1 cellular context compared by ENCODE assay signal in the genomic region with DNA sequence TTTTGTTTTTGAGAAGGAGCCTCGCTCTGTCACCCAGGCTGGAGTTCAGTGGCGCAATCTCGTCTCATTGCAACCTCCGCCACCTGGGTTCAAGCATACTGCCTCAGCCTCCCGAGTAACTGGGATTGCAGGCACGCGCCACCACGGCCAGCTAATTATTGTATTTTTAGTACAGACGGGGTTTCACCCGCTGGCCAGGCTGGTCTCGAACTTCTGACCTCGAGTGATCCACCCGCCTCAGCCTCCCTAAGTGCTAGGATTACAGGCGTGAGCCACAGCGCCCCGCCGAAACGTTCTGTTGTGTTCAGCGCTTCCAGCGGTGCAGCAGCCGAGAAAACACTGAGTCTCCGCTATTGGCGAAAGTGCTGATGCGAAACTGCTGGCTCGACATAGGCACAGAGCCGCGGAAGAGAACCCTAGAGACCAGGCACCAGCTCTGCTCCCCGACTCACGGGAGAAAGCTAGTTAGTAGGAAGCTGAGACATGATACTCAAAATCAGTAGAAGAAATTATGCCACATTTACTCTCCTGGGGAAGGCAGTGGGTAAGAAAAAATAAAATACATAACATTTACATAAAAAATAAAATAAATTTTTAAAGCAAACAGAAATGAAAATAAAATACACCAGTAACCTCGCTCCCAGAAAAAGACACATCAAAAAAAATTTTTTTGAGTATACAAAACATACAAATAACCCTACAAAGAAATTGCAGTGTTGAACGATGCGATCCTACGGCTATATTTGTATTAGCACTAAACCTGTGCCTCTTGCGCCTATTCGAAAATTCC.
TF ChIP-seq lines count a peak whose summit lies in the region.

No MANE protein-coding gene starts in this region.

TF ChIP-seq in HepG2, 621 proteins besides CTCF, POLR2A, EP300 and RAD21 (continued from another document and continues in another):
- TF ChIP-seq RERE (CRISPR knock-in tag; IDR thresholded peaks at IDR 0.05; ENCODE audit: low read depth) = no peak
- peak; percentile 78; the same call in 1 of the 2 replicates for TF ChIP-seq FOXK1 (CRISPR knock-in tag; IDR thresholded peaks at IDR 0.05; ENCODE audit: borderline replicate concordance, low read depth)
- no peak for TF ChIP-seq LCORL (IDR thresholded peaks at IDR 0.05)
- TF ChIP-seq LCORL (CRISPR knock-in tag; IDR thresholded peaks at IDR 0.05) = peak; percentile 53; the same call in 1 of the 2 replicates
- TF ChIP-seq DRAP1 (CRISPR knock-in tag; IDR thresholded peaks at IDR 0.05) = peak; percentile 41; the same call in 1 of the 2 replicates
- TF ChIP-seq ZNF24 (IDR thresholded peaks at IDR 0.05) = peak; percentile 15; the same call in 1 of the 2 replicates
- TF ChIP-seq ZNF567 (CRISPR knock-in tag; IDR thresholded peaks at IDR 0.05; ENCODE audit: borderline replicate concordance) = no peak
- 0 out of 2 replicates have a peak, but pooled peaks have one; percentile 31 for TF ChIP-seq JUND (CRISPR knock-in tag; IDR thresholded peaks at IDR 0.05)
- TF ChIP-seq KDM5B (CRISPR knock-in tag; IDR thresholded peaks at IDR 0.05; ENCODE audit: borderline replicate concordance) = peak; percentile 82; the same call in 1 of the 2 replicates
- TF ChIP-seq ZFX (CRISPR knock-in tag; IDR thresholded peaks at IDR 0.05; ENCODE audit: low read depth) = peak; percentile 58
- TF ChIP-seq, protein P1, sequence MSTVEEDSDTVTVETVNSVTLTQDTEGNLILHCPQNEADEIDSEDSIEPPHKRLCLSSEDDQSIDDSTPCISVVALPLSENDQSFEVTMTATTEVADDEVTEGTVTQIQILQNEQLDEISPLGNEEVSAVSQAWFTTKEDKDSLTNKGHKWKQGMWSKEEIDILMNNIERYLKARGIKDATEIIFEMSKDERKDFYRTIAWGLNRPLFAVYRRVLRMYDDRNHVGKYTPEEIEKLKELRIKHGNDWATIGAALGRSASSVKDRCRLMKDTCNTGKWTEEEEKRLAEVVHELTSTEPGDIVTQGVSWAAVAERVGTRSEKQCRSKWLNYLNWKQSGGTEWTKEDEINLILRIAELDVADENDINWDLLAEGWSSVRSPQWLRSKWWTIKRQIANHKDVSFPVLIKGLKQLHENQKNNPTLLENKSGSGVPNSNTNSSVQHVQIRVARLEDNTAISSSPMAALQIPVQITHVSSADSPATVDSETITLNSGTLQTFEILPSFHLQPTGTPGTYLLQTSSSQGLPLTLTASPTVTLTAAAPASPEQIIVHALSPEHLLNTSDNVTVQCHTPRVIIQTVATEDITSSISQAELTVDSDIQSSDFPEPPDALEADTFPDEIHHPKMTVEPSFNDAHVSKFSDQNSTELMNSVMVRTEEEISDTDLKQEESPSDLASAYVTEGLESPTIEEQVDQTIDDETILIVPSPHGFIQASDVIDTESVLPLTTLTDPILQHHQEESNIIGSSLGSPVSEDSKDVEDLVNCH (CRISPR knock-in tag; IDR thresholded peaks at IDR 0.05) = no peak
- TF ChIP-seq ZFAT (CRISPR knock-in tag; conservative IDR thresholded peaks at IDR 0.05) = peak; percentile 99
- no peak for TF ChIP-seq CCAR2 (optimal IDR thresholded peaks at IDR 0.05; ENCODE audit: low read depth, low read length)
- TF ChIP-seq, protein P2, sequence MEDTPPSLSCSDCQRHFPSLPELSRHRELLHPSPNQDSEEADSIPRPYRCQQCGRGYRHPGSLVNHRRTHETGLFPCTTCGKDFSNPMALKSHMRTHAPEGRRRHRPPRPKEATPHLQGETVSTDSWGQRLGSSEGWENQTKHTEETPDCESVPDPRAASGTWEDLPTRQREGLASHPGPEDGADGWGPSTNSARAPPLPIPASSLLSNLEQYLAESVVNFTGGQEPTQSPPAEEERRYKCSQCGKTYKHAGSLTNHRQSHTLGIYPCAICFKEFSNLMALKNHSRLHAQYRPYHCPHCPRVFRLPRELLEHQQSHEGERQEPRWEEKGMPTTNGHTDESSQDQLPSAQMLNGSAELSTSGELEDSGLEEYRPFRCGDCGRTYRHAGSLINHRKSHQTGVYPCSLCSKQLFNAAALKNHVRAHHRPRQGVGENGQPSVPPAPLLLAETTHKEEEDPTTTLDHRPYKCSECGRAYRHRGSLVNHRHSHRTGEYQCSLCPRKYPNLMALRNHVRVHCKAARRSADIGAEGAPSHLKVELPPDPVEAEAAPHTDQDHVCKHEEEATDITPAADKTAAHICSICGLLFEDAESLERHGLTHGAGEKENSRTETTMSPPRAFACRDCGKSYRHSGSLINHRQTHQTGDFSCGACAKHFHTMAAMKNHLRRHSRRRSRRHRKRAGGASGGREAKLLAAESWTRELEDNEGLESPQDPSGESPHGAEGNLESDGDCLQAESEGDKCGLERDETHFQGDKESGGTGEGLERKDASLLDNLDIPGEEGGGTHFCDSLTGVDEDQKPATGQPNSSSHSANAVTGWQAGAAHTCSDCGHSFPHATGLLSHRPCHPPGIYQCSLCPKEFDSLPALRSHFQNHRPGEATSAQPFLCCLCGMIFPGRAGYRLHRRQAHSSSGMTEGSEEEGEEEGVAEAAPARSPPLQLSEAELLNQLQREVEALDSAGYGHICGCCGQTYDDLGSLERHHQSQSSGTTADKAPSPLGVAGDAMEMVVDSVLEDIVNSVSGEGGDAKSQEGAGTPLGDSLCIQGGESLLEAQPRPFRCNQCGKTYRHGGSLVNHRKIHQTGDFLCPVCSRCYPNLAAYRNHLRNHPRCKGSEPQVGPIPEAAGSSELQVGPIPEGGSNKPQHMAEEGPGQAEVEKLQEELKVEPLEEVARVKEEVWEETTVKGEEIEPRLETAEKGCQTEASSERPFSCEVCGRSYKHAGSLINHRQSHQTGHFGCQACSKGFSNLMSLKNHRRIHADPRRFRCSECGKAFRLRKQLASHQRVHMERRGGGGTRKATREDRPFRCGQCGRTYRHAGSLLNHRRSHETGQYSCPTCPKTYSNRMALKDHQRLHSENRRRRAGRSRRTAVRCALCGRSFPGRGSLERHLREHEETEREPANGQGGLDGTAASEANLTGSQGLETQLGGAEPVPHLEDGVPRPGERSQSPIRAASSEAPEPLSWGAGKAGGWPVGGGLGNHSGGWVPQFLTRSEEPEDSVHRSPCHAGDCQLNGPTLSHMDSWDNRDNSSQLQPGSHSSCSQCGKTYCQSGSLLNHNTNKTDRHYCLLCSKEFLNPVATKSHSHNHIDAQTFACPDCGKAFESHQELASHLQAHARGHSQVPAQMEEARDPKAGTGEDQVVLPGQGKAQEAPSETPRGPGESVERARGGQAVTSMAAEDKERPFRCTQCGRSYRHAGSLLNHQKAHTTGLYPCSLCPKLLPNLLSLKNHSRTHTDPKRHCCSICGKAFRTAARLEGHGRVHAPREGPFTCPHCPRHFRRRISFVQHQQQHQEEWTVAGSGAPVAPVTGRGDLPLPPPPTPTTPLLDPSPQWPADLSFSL (CRISPR knock-in tag; IDR thresholded peaks at IDR 0.05) = no peak
- no peak for TF ChIP-seq ARID2 (CRISPR knock-in tag; IDR thresholded peaks at IDR 0.05; ENCODE audit: borderline replicate concordance)
- peak; percentile 61; the same call in 1 of the 2 replicates for TF ChIP-seq ARNT2 (CRISPR knock-in tag; IDR thresholded peaks at IDR 0.05; ENCODE audit: low read depth)
- peak; percentile 95 for TF ChIP-seq KDM2A (CRISPR knock-in tag; IDR thresholded peaks at IDR 0.05; ENCODE audit: borderline replicate concordance, low read depth)
- 0 out of 2 replicates have a peak, but pooled peaks have one; percentile 78 for TF ChIP-seq ZBTB42 (CRISPR knock-in tag; IDR thresholded peaks at IDR 0.05)
- TF ChIP-seq KDM3A (CRISPR knock-in tag; IDR thresholded peaks at IDR 0.05; ENCODE audit: low read depth) = peak; percentile 79; the same call in 1 of the 2 replicates
- no peak; the same call in 1 of the 2 replicates for TF ChIP-seq ZNF362 (CRISPR knock-in tag; IDR thresholded peaks at IDR 0.05; ENCODE audit: borderline replicate concordance)
- TF ChIP-seq, protein P3, sequence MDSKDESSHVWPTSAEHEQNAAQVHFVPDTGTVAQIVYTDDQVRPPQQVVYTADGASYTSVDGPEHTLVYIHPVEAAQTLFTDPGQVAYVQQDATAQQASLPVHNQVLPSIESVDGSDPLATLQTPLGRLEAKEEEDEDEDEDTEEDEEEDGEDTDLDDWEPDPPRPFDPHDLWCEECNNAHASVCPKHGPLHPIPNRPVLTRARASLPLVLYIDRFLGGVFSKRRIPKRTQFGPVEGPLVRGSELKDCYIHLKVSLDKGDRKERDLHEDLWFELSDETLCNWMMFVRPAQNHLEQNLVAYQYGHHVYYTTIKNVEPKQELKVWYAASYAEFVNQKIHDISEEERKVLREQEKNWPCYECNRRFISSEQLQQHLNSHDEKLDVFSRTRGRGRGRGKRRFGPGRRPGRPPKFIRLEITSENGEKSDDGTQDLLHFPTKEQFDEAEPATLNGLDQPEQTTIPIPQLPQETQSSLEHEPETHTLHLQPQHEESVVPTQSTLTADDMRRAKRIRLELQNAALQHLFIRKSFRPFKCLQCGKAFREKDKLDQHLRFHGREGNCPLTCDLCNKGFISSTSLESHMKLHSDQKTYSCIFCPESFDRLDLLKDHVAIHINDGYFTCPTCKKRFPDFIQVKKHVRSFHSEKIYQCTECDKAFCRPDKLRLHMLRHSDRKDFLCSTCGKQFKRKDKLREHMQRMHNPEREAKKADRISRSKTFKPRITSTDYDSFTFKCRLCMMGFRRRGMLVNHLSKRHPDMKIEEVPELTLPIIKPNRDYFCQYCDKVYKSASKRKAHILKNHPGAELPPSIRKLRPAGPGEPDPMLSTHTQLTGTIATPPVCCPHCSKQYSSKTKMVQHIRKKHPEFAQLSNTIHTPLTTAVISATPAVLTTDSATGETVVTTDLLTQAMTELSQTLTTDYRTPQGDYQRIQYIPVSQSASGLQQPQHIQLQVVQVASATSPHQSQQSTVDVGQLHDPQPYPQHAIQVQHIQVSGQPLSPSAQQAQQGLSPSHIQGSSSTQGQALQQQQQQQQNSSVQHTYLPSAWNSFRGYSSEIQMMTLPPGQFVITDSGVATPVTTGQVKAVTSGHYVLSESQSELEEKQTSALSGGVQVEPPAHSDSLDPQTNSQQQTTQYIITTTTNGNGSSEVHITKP (CRISPR knock-in tag; IDR thresholded peaks at IDR 0.05; ENCODE audit: low read depth) = no peak
- TF ChIP-seq, protein P4, sequence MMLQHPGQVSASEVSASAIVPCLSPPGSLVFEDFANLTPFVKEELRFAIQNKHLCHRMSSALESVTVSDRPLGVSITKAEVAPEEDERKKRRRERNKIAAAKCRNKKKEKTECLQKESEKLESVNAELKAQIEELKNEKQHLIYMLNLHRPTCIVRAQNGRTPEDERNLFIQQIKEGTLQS (CRISPR knock-in tag; IDR thresholded peaks at IDR 0.05) = peak; percentile 28; the same call in 1 of the 2 replicates
- TF ChIP-seq FOXP1 (IDR thresholded peaks at IDR 0.05) = no peak
- TF ChIP-seq FOXP1 (CRISPR knock-in tag; IDR thresholded peaks at IDR 0.05) = peak; percentile 66
- TF ChIP-seq, protein P5, sequence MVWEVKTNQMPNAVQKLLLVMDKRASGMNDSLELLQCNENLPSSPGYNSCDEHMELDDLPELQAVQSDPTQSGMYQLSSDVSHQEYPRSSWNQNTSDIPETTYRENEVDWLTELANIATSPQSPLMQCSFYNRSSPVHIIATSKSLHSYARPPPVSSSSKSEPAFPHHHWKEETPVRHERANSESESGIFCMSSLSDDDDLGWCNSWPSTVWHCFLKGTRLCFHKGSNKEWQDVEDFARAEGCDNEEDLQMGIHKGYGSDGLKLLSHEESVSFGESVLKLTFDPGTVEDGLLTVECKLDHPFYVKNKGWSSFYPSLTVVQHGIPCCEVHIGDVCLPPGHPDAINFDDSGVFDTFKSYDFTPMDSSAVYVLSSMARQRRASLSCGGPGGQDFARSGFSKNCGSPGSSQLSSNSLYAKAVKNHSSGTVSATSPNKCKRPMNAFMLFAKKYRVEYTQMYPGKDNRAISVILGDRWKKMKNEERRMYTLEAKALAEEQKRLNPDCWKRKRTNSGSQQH (CRISPR knock-in tag; IDR thresholded peaks at IDR 0.05; ENCODE audit: low read depth) = peak; percentile 62; the same call in 1 of the 2 replicates
- 0 out of 2 replicates have a peak, but pooled peaks have one; percentile 66 for TF ChIP-seq BORCS8-MEF2B (CRISPR knock-in tag; IDR thresholded peaks at IDR 0.05)
- no peak for TF ChIP-seq ZNF781 (CRISPR knock-in tag; IDR thresholded peaks at IDR 0.05; ENCODE audit: borderline replicate concordance, not compliant biosample characterization)
